ENCODE assay signal across 1 cellular context in the genomic region with DNA sequence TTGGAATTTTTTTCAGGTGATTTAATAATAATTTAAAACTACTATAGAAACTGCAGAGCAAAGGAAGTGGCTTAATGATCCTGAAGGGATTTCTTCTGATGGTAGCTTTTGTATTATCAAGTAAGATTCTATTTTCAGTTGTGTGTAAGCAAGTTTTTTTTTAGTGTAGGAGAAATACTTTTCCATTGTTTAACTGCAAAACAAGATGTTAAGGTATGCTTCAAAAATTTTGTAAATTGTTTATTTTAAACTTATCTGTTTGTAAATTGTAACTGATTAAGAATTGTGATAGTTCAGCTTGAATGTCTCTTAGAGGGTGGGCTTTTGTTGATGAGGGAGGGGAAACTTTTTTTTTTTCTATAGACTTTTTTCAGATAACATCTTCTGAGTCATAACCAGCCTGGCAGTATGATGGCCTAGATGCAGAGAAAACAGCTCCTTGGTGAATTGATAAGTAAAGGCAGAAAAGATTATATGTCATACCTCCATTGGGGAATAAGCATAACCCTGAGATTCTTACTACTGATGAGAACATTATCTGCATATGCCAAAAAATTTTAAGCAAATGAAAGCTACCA.
TF ChIP-seq lines count a peak whose summit lies in the region.

No MANE protein-coding gene starts in this region.

TF ChIP-seq in neural cell, 6 proteins besides CTCF, POLR2A, EP300 and RAD21 (continued from another document):
- TF ChIP-seq, protein P1, sequence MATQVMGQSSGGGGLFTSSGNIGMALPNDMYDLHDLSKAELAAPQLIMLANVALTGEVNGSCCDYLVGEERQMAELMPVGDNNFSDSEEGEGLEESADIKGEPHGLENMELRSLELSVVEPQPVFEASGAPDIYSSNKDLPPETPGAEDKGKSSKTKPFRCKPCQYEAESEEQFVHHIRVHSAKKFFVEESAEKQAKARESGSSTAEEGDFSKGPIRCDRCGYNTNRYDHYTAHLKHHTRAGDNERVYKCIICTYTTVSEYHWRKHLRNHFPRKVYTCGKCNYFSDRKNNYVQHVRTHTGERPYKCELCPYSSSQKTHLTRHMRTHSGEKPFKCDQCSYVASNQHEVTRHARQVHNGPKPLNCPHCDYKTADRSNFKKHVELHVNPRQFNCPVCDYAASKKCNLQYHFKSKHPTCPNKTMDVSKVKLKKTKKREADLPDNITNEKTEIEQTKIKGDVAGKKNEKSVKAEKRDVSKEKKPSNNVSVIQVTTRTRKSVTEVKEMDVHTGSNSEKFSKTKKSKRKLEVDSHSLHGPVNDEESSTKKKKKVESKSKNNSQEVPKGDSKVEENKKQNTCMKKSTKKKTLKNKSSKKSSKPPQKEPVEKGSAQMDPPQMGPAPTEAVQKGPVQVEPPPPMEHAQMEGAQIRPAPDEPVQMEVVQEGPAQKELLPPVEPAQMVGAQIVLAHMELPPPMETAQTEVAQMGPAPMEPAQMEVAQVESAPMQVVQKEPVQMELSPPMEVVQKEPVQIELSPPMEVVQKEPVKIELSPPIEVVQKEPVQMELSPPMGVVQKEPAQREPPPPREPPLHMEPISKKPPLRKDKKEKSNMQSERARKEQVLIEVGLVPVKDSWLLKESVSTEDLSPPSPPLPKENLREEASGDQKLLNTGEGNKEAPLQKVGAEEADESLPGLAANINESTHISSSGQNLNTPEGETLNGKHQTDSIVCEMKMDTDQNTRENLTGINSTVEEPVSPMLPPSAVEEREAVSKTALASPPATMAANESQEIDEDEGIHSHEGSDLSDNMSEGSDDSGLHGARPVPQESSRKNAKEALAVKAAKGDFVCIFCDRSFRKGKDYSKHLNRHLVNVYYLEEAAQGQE (IDR thresholded peaks at IDR 0.05; ENCODE audit: borderline replicate concordance) = no peak
- TF ChIP-seq EZH2 (IDR thresholded peaks at IDR 0.05; ENCODE audit: borderline replicate concordance, insufficient read depth, low read length, poor library complexity, severe bottlenecking) (no peak), TAF1 (IDR thresholded peaks at IDR 0.05; ENCODE audit: low read depth) (no peak)
